In genomic region chr10:10197423-10197822, GRCh38 we compare ENCODE assay signal across 8 cellular contexts.
"Had no signal": no experiment of that assay in that cellular context is flagged by ENCODE, and none has a peak within 500 bp of the region (broad histone marks: within the 10 kb centered on the region; RNA-seq: fewer than 3 reads in every experiment).

No MANE protein-coding gene starts in this region.

- H3K36me3 Mint-ChIP-seq: IgD-negative memory B cell had no signal

- H3K27ac ChIP-seq: HL-60 had no signal

- H3K27ac Mint-ChIP-seq: GM23338, H9, IgD-negative memory B cell had no signal

- H3K27me3 Mint-ChIP-seq: IgD-negative memory B cell had no signal

- ATAC-seq: GM23338 had no signal

- H3K4me3 Mint-ChIP-seq: GM23338, H9, IgD-negative memory B cell had no signal

- DNase-seq: H9, HCEC 1CT, KG1 had no signal

- H3K4me2 ChIP-seq: GM23338 had no signal

- H3K4me3 ChIP-seq: GM23338 had no signal

- H3K4me1 Mint-ChIP-seq: GM23338, H9, IgD-negative memory B cell had no signal

- FAIRE-seq: H1, H54 had no signal
